ENCODE assay signal across 1 cellular context in the genomic region with DNA sequence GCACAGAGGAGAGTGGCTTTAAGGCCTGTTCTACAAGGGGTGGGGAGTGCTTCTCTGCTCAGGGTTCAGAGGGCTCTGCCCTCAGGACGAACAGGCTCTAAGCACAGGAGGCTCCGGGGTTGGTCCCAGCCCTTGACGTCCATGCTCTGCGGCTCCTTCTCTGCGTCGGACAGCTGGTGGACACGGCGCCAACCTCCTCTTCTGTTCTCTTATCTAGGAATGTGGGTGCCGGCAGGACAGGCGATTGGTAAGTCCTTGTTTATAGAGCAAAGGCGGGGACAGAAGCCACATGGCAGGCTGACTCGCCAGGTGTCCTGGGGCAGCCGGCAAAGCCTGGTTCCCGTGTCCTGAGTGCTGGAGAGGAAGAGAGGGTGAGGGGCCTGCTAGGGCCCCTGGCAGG.
A peak's percentile ranks its signal among the peaks of the same experiment; 100 is the strongest.
TF ChIP-seq lines count a peak whose summit lies in the region.

No MANE protein-coding gene starts in this region.

TF ChIP-seq in HepG2, 621 proteins besides CTCF, POLR2A, EP300 and RAD21:
- peak; percentile 81 for TF ChIP-seq RBM22 (optimal IDR thresholded peaks at IDR 0.05; ENCODE audit: low read length)
- TF ChIP-seq FLYWCH1 (CRISPR knock-in tag; IDR thresholded peaks at IDR 0.05): no peak
